Comparison of ENCODE assay signal across 13 cellular contexts in the genomic region with DNA sequence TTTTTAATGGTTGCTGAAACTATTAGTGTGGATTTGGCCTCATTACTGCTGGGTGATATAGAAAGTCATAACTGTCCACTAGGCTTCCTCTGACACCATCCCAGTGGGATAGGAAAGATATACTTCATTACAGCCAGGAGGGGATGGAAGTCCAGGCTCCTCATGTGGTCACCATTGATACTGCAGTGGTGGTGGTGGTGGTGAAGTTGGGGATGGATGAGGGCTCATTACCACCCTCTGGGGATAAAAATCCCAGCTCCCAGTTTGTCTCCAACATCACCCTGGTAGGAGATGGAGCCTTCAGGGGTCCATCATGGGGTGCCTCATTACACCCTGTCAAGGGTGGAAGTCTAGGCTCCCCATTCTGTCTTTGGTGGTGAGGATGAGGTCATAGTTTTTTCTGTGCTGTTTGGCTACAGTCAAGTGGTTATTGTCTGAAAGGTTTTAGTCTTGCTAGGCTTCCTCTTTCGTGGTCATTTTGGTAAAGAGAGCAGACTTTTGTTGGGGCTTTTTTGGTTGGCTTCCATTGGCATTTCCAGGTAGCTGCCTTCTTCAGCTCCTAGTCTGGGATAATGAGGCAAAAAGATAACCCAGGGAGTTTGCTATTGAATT. TPM values are rescaled to one million over a fixed set of nuclear protein-coding genes. Genes with fewer than 3 reads are reported as not detected.
DNase-seq lines count a peak whose midpoint lies in the region; ATAC-seq and TF ChIP-seq lines count a peak whose summit lies in the region.
"Had no signal": no experiment of that assay in that cellular context is flagged by ENCODE, and none has a peak within 500 bp of the region (broad histone marks: within the 10 kb centered on the region; RNA-seq: fewer than 3 reads in every experiment).

No MANE protein-coding gene starts in this region.

- ATAC-seq in GM18520 (IDR thresholded peaks at IDR 0.05; ENCODE audit: unreplicated experiment) (peak; percentile 78), HG02588 (IDR thresholded peaks at IDR 0.05; ENCODE audit: unreplicated experiment) (peak; percentile 79), HG03575 (IDR thresholded peaks at IDR 0.05; ENCODE audit: extremely low read depth, insufficient number of reproducible peaks, low FRiP score, unreplicated experiment) (peak; percentile 57), gastroesophageal sphincter (no peak), GM19324 (IDR thresholded peaks at IDR 0.05; ENCODE audit: low FRiP score, unreplicated experiment) (no peak)
- ATAC-seq: activated T-helper 17 cell treated with anti-CD3 and anti-CD28 coated beads, Interleukin-2, amount 50 U/mL, for 72 hours had no signal

- no peak overlapping the region for H3K27ac ChIP-seq in gastroesophageal sphincter
- H3K27ac ChIP-seq: C4-2B, suprapubic skin had no signal

- TF ChIP-seq POLR2A in gastroesophageal sphincter (IDR thresholded peaks at IDR 0.05): no peak

- no peak for TF ChIP-seq EP300 in gastroesophageal sphincter (IDR thresholded peaks at IDR 0.05)

- WGBS in gastroesophageal sphincter (ENCODE audit: low coverage in 1 of 2), 2 donors: 75 to 100% methylated on average over 1 of the region's 1 CpG

- H3K4me3 ChIP-seq in BE2C (ENCODE audit: low read depth, low read length) (no peak overlapping the region), gastroesophageal sphincter (no peak overlapping the region)
- H3K4me3 ChIP-seq: suprapubic skin had no signal

- H3K27me3 ChIP-seq in BE2C (no peaks in the 10 kb centered on the region), gastroesophageal sphincter (no peaks in the 10 kb centered on the region)
- H3K27me3 ChIP-seq: suprapubic skin had no signal

- H3K4me1 ChIP-seq in BE2C: peaks cover 4% of the 10 kb centered on the region
- peaks cover 0 to 4% (median 0%) of the 10 kb centered on the region in 3 donors for H3K4me1 ChIP-seq in gastroesophageal sphincter

- DNase-seq in BE2C (no peak), NCI-H748 treated with DMSO at 0.1 percent for 48 hours (lab: John Stamatoyannopoulos, UW) (no peak), globus pallidus (ENCODE audit: low spot score) (no peak)
- DNase-seq: kidney glomerular epithelial cell, NCI-H1048 had no signal

- H3K9me3 ChIP-seq in BE2C (no peaks in the 10 kb centered on the region), gastroesophageal sphincter (peaks cover 0 to 10% (median 0%) of the 10 kb centered on the region in 3 donors)
- H3K9me3 ChIP-seq: suprapubic skin had no signal

- 0 out of 2 replicates have a peak, but pooled peaks have one; percentile 5 for TF ChIP-seq CTCF in BE2C (IDR thresholded peaks at IDR 0.05; ENCODE audit: low read depth, low read length)
- no peak for TF ChIP-seq CTCF in gastroesophageal sphincter (IDR thresholded peaks at IDR 0.05)

- H3K36me3 ChIP-seq in BE2C (peaks cover 8% of the 10 kb centered on the region), gastroesophageal sphincter (peaks cover 0 to 6% of the 10 kb centered on the region in 2 donors)

RNA-seq across cellular contexts. Expression of a gene that starts 30.1 kb away (rescaled TPM):
- polyA plus RNA-seq in BE2C (2012; ENCODE audit: insufficient read depth, insufficient read length, low read depth): 4.7 TPM
- 100 to 1,000 TPM; 113 to 149 (median 122) TPM for total RNA-seq in gastroesophageal sphincter

Comparison
In these comparisons a context has a peak if more than half of its experiments do, and no peak if none do; other contexts are left out.
1. ATAC-seq: peak in GM18520 (single experiment), HG02588 (single experiment) and HG03575 (single experiment); none in gastroesophageal sphincter (single experiment) and GM19324 (single experiment).